ENCODE assay signal across 16 cellular contexts in the genomic region with DNA sequence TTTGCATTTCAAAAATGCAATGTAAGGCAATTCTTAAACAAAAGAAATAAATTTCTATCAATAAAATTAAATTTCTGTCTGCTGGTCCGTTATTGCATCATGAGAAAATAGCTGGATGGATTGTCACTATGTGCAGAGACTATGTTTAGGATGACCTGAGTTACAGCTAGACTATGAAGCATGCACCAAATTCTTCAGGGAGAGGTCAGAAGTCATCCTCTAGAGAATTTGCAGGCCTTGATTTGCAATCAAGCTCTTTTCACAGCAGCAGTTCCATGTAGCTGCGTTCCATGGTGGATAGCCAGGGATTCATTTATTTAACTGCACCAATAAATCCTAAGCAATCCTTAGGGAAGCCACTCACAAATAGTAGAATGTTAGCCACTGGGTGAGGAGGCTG.
A peak's percentile ranks its signal among the peaks of the same experiment; 100 is the strongest.
DNase-seq lines count a peak whose midpoint lies in the region; ATAC-seq and TF ChIP-seq lines count a peak whose summit lies in the region.
"Had no signal": no experiment of that assay in that cellular context is flagged by ENCODE, and none has a peak within 500 bp of the region (broad histone marks: within the 10 kb centered on the region; RNA-seq: fewer than 3 reads in every experiment).

No MANE protein-coding gene starts in this region.

- intact Hi-C loops in mammary epithelial cell (cut with micrococcal nuclease) = no loop called here

- no peak for ATAC-seq in stimulated activated naive CD8-positive, alpha-beta T cell treated with anti-CD3 and anti-CD28 coated beads, Interleukin-15, Interleukin-2, amounts not matched to agents 100 U/mL and 50 U/mL, for 24 hours
- no peak for ATAC-seq in HG02623 (IDR thresholded peaks at IDR 0.05; ENCODE audit: unreplicated experiment)
- ATAC-seq: A549; activated CD8-positive, alpha-beta T cell treated with anti-CD3 and anti-CD28 coated beads for 36 hours; GM12878 had no signal

- CTCF ChIA-PET in mammary epithelial cell (lab: Charles Lee; ENCODE audit: low non-redundant PET) = interaction anchor here (0.6 kb wide), 1 partner anchor 54 kb away, joined by 4 read pairs; no protein-coding TSS in a partner anchor

- no peaks in the 10 kb centered on the region for H4K20me1 ChIP-seq in mammary epithelial cell (ENCODE audit: insufficient read depth, low read length)

- H3K79me2 ChIP-seq in ACC112 (ENCODE audit: control insufficient read depth, insufficient read depth, low read length, unreplicated experiment) (no peaks in the 10 kb centered on the region), mammary epithelial cell (ENCODE audit: insufficient read depth, low read length) (no peaks in the 10 kb centered on the region)

- peak; percentile 84 for DNase-seq in HCEC 1CT
- no peak for DNase-seq in mammary epithelial cell
- DNase-seq in kidney glomerular epithelial cell (lab: John Stamatoyannopoulos, UW) = peak; percentile 17
- no peak for DNase-seq in DMS79 (lab: John Stamatoyannopoulos, UW)
- no peak for DNase-seq in COLO668 (lab: John Stamatoyannopoulos, UW; ENCODE audit: unreplicated experiment)
- DNase-seq in stimulated activated naive CD8-positive, alpha-beta T cell treated with anti-CD3 and anti-CD28 coated beads, Interleukin-15, Interleukin-2, amounts not matched to agents 100 U/mL and 50 U/mL, for 24 hours = no peak
- DNase-seq: activated CD8-positive, alpha-beta T cell treated with anti-CD3 and anti-CD28 coated beads for 36 hours; DMS53; NCI-H446 treated with DMSO at 0.1 percent for 48 hours; pancreas; PC-9; stimulated activated CD4-positive, alpha-beta T cell treated with anti-CD3 and anti-CD28 coated beads, Interleukin-15, amount 100 ng/mL, for 24 hours had no signal

- H3K9ac ChIP-seq in mammary epithelial cell (ENCODE audit: insufficient read depth, low read length) = no peak overlapping the region

- no TSS peak for BruUV-seq in mammary epithelial cell (replicated peaks; lab: Mats Ljungman, UMichigan)

- dilution Hi-C loops in mammary epithelial cell (cut with HindIII; ENCODE audit: low sequenced_read_pairs) = no loop called here

- H3K27ac ChIP-seq in ACC112 (ENCODE audit: low read depth, low read length) (peak overlapping the region; percentile 99), mammary epithelial cell (ENCODE audit: insufficient read depth, low read depth, low read length) (peak overlapping the region; percentile 57)
- H3K27ac ChIP-seq: A549, PC-9 had no signal

- no peak for TF ChIP-seq CTCF in mammary epithelial cell (conservative IDR thresholded peaks at IDR 0.05 in 1 of 2, IDR thresholded peaks at IDR 0.05 in 1 of 2; ENCODE audit: extremely low read depth in 1 of 2, insufficient read depth in 1 of 2, low read depth in 1 of 2, low read length in 2 of 2)

- H3K4me1 ChIP-seq in ACC112 (ENCODE audit: control insufficient read depth, insufficient read depth, low read length, unreplicated experiment) = peaks cover 45% of the 10 kb centered on the region
- peaks cover 50% of the 10 kb centered on the region for H3K4me1 ChIP-seq in mammary epithelial cell (ENCODE audit: insufficient read depth, low read length)
- H3K4me1 ChIP-seq: pancreas had no signal

- no peaks in the 10 kb centered on the region for H3K27me3 ChIP-seq in ACC112 (ENCODE audit: insufficient read depth, low read length)
- no peaks in the 10 kb centered on the region for H3K27me3 ChIP-seq in mammary epithelial cell (ENCODE audit: insufficient read depth, low read length)
- H3K27me3 ChIP-seq: pancreas had no signal

- in situ Hi-C loops in mammary epithelial cell (cut with MboI; ENCODE audit: low sequenced_read_pairs in 2 of 2) = no loop called here

- no peak overlapping the region for H3K4me3 ChIP-seq in ACC112 (ENCODE audit: low read depth, low read length)
- no peak overlapping the region for H3K4me3 ChIP-seq in mammary epithelial cell (replicated peaks in 1 of 3; ENCODE audit: insufficient read depth in 1 of 3, low read depth in 2 of 3, low read length in 3 of 3)
- H3K4me3 ChIP-seq: A549, GM12878, pancreas, PC-9 had no signal

- no peak overlapping the region for H2AFZ ChIP-seq in ACC112 (ENCODE audit: low read length, unreplicated experiment)
- no peak overlapping the region for H2AFZ ChIP-seq in mammary epithelial cell (ENCODE audit: low read depth, low read length)
- H2AFZ ChIP-seq: PC-9 had no signal

- H3K9me3 ChIP-seq in mammary epithelial cell (replicated peaks; ENCODE audit: insufficient read depth, low read length) = peaks cover 3% of the 10 kb centered on the region
- H3K9me3 ChIP-seq: A549, pancreas had no signal

- WGBS in mammary epithelial cell (ENCODE audit: low coverage, missing lambda C conversion rate) = 97% methylated on average over 2 of the region's 2 CpGs

- H3K4me2 ChIP-seq in mammary epithelial cell (ENCODE audit: insufficient read depth, low read depth, low read length) = no peak overlapping the region
- H3K4me2 ChIP-seq: A549, PC-9 had no signal

- no peaks in the 10 kb centered on the region for H3K36me3 ChIP-seq in ACC112 (ENCODE audit: insufficient read depth, low read length)
- H3K36me3 ChIP-seq in mammary epithelial cell (ENCODE audit: insufficient read depth, low read length) = no peaks in the 10 kb centered on the region
- H3K36me3 ChIP-seq: pancreas had no signal

Comparison
In these comparisons a context has a peak if more than half of its experiments do, and no peak if none do; other contexts are left out.
1. DNase-seq: peak in HCEC 1CT (single experiment) and kidney glomerular epithelial cell (single experiment); none in mammary epithelial cell (single experiment), DMS79 (single experiment), COLO668 (single experiment) and stimulated activated naive CD8-positive, alpha-beta T cell treated with anti-CD3 and anti-CD28 coated beads, Interleukin-15, Interleukin-2, amounts not matched to agents 100 U/mL and 50 U/mL, for 24 hours (single experiment).